12 cellular contexts compared by ENCODE assay signal in the genomic region with DNA sequence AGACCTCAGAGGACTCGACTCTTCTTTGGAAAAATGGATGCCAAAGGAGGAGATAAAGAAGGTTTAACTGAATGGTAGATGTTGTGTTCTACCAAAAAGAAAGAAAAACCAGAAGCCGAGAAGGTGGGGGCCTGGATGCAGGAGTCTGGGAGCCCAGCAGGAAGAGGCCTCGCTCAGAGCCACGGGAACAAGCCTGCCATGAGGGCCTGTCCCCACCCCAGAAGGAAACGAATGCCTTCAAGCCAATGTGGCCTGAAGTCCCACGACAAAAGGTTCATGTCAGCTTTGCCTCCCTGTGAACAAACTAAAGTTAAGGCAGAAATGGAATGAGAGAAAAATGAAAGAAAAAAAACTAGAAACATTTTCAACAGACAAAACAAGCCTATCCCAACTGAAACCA. TPM values are rescaled to one million over a fixed set of nuclear protein-coding genes. Genes with fewer than 3 reads are reported as not detected.
DNase-seq lines count a peak whose midpoint lies in the region; ATAC-seq and TF ChIP-seq lines count a peak whose summit lies in the region.
"Had no signal": no experiment of that assay in that cellular context is flagged by ENCODE, and none has a peak within 500 bp of the region (broad histone marks: within the 10 kb centered on the region; RNA-seq: fewer than 3 reads in every experiment).

No MANE protein-coding gene starts in this region.

- no peaks in the 10 kb centered on the region for H3K9me3 Mint-ChIP-seq in activated naive CD4-positive, alpha-beta T cell treated with anti-CD3 and anti-CD28 coated beads for 36 hours
- H3K9me3 Mint-ChIP-seq in neural crest cell (no peaks in the 10 kb centered on the region), MCF 10A (ENCODE audit: unreplicated experiment) (no peaks in the 10 kb centered on the region)
- H3K9me3 Mint-ChIP-seq: activated CD4-positive, alpha-beta memory T cell treated with anti-CD3 and anti-CD28 coated beads for 36 hours; T-helper 1 cell treated with Interleukin-12 subunit alpha and Interleukin-12 subunit beta and Interleukin-4 antibody, amounts not matched to agents 30 μg/mL and 1 μg/mL, for 36 hours had no signal

- H3K36me3 Mint-ChIP-seq in activated naive CD4-positive, alpha-beta T cell treated with anti-CD3 and anti-CD28 coated beads for 36 hours (ENCODE audit: low read depth) = peaks cover 8% of the 10 kb centered on the region
- H3K36me3 Mint-ChIP-seq in neural crest cell (ENCODE audit: low read depth) = peaks cover 14% of the 10 kb centered on the region
- peaks cover 62% of the 10 kb centered on the region for H3K36me3 Mint-ChIP-seq in MCF 10A (ENCODE audit: insufficient read depth, unreplicated experiment)

- peaks cover 4% of the 10 kb centered on the region for H3K4me1 Mint-ChIP-seq in activated naive CD4-positive, alpha-beta T cell treated with anti-CD3 and anti-CD28 coated beads for 36 hours (ENCODE audit: low read depth)
- H3K4me1 Mint-ChIP-seq in neural crest cell (peaks cover 20% of the 10 kb centered on the region), MCF 10A (ENCODE audit: insufficient read depth, unreplicated experiment) (peaks cover 16% of the 10 kb centered on the region)

- TF ChIP-seq EP300 in esophagus muscularis mucosa (IDR thresholded peaks at IDR 0.05) (no peak), tibial nerve (IDR thresholded peaks at IDR 0.05) (no peak)

- H3K27me3 Mint-ChIP-seq in activated naive CD4-positive, alpha-beta T cell treated with anti-CD3 and anti-CD28 coated beads for 36 hours (ENCODE audit: low read depth) = no peaks in the 10 kb centered on the region
- peaks cover 4% of the 10 kb centered on the region for H3K27me3 Mint-ChIP-seq in neural crest cell (ENCODE audit: low read depth)
- H3K27me3 Mint-ChIP-seq in MCF 10A (ENCODE audit: insufficient read depth, unreplicated experiment) = no peaks in the 10 kb centered on the region

- H3K4me3 ChIP-seq in esophagus muscularis mucosa = no peak overlapping the region
- H3K4me3 ChIP-seq in tibial nerve = no peak overlapping the region

- TF ChIP-seq POLR2A in esophagus muscularis mucosa (IDR thresholded peaks at IDR 0.05; ENCODE audit: low read depth) (no peak), tibial nerve (IDR thresholded peaks at IDR 0.05) (no peak)

- intact Hi-C loops in activated naive CD4-positive, alpha-beta T cell treated with anti-CD3 and anti-CD28 coated beads for 36 hours (cut with micrococcal nuclease) = no loop called here
- intact Hi-C loops in esophagus muscularis mucosa (cut with DNase I) (no loop called here), MCF 10A (cut with micrococcal nuclease) (no loop called here)

- no peaks in the 10 kb centered on the region for H3K9me3 ChIP-seq in esophagus muscularis mucosa
- H3K9me3 ChIP-seq in tibial nerve = no peaks in the 10 kb centered on the region

- 58% methylated on average over 6 of the region's 6 CpGs for WGBS in esophagus muscularis mucosa
- 41 to 48% methylated on average over 6 of the region's 6 CpGs for WGBS in tibial nerve, 2 donors

- CTCF ChIA-PET in activated naive CD4-positive, alpha-beta T cell treated with anti-CD3 and anti-CD28 coated beads for 36 hours (lab: Charles Lee) = interaction anchor here (1.5 kb wide), 1 partner anchor 373 kb away, joined by 5 read pairs; no protein-coding TSS in a partner anchor
- CTCF ChIA-PET in MCF 10A (lab: Yijun Ruan, JAX) = interaction anchor here (0.6 to 1.2 kb wide), 4 partner anchors 10 to 374 kb away, joined by 3 to 4 read pairs (median 3); no protein-coding TSS in a partner anchor

- POLR2A ChIA-PET in MCF 10A (lab: Yijun Ruan, JAX) = interaction anchor here (0.5 kb wide), 1 partner anchor 231 kb away, joined by 4 read pairs; no protein-coding TSS in a partner anchor

- H3K36me3 ChIP-seq in esophagus muscularis mucosa (peaks cover 34 to 49% (median 48%) of the 10 kb centered on the region in 4 donors), tibial nerve (peaks cover 3 to 49% (median 24%) of the 10 kb centered on the region in 3 donors)

- BruUV-seq in MCF 10A (replicated peaks; lab: Mats Ljungman, UMichigan) = no TSS peak

- peak overlapping the region; percentile 62 to 93 (median 74) for H3K27ac ChIP-seq in esophagus muscularis mucosa (replicated peaks in 1 of 4)
- H3K27ac ChIP-seq in tibial nerve = peak overlapping the region; percentile 41 to 85 (median 68)

- H3K4me3 Mint-ChIP-seq in activated naive CD4-positive, alpha-beta T cell treated with anti-CD3 and anti-CD28 coated beads for 36 hours = no peak overlapping the region
- peak overlapping the region; percentile 54 for H3K4me3 Mint-ChIP-seq in neural crest cell
- no peak overlapping the region for H3K4me3 Mint-ChIP-seq in MCF 10A (ENCODE audit: unreplicated experiment)
- H3K4me3 Mint-ChIP-seq: activated CD4-positive, alpha-beta memory T cell treated with anti-CD3 and anti-CD28 coated beads for 36 hours; T-helper 1 cell treated with Interleukin-12 subunit alpha and Interleukin-12 subunit beta and Interleukin-4 antibody, amounts not matched to agents 30 μg/mL and 1 μg/mL, for 36 hours had no signal

- DNase-seq in activated naive CD4-positive, alpha-beta T cell treated with anti-CD3 and anti-CD28 coated beads for 36 hours = no peak
- no peak for DNase-seq in activated naive CD4-positive, alpha-beta T cell treated with Interleukin-2 at 50 U/mL for 16 hours
- DNase-seq in esophagus muscularis mucosa (ENCODE audit: extremely low spot score) = no peak
- no peak for DNase-seq in neural crest cell (ENCODE audit: low read depth, low spot score)
- DNase-seq in tibial nerve (ENCODE audit: low spot score in 2 of 2) = no peak
- DNase-seq in T-helper 9 cell = no peak
- no peak for DNase-seq in MCF 10A (ENCODE audit: unreplicated experiment)
- DNase-seq: activated CD4-positive, alpha-beta memory T cell treated with anti-CD3 and anti-CD28 coated beads for 36 hours; activated gamma-delta T cell treated with Interleukin-2 at 50 U/mL for 16 hours; NCI-H510A had no signal

- no peak for TF ChIP-seq CTCF in esophagus muscularis mucosa (IDR thresholded peaks at IDR 0.05)
- TF ChIP-seq CTCF in neural crest cell (conservative IDR thresholded peaks at IDR 0.05) = no peak
- TF ChIP-seq CTCF in tibial nerve (IDR thresholded peaks at IDR 0.05) = no peak
- TF ChIP-seq CTCF in MCF 10A (IDR thresholded peaks at IDR 0.05; ENCODE audit: unreplicated experiment) = no peak

- H3K4me1 ChIP-seq in esophagus muscularis mucosa (peaks cover 82 to 98% (median 93%) of the 10 kb centered on the region in 4 donors), tibial nerve (peaks cover 0 to 55% (median 26%) of the 10 kb centered on the region in 4 donors)

- H3K27ac Mint-ChIP-seq in activated naive CD4-positive, alpha-beta T cell treated with anti-CD3 and anti-CD28 coated beads for 36 hours = peak overlapping the region; percentile 35
- H3K27ac Mint-ChIP-seq in neural crest cell (ENCODE audit: unreplicated experiment) (peak overlapping the region; percentile 16), MCF 10A (ENCODE audit: low read depth, unreplicated experiment) (no peak overlapping the region)
- H3K27ac Mint-ChIP-seq: activated CD4-positive, alpha-beta memory T cell treated with anti-CD3 and anti-CD28 coated beads for 36 hours; T-helper 1 cell treated with Interleukin-12 subunit alpha and Interleukin-12 subunit beta and Interleukin-4 antibody, amounts not matched to agents 30 μg/mL and 1 μg/mL, for 36 hours had no signal

- ATAC-seq in HG02884 (IDR thresholded peaks at IDR 0.05; ENCODE audit: unreplicated experiment) = no peak

- H3K27me3 ChIP-seq in esophagus muscularis mucosa (no peaks in the 10 kb centered on the region), tibial nerve (no peaks in the 10 kb centered on the region)

RNA-seq across cellular contexts. Expression of a gene that starts 35.0 kb away (rescaled TPM):
- under 1 TPM; 0.52 to 0.74 TPM for total RNA-seq in activated naive CD4-positive, alpha-beta T cell treated with anti-CD3 and anti-CD28 coated beads for 36 hours
- 10 to 100 TPM in 2 of 4 donors, 1 to 10 TPM in 2; 6.8 to 17.5 (median 10.7) TPM for total RNA-seq in esophagus muscularis mucosa
- total RNA-seq in neural crest cell = 2.5 TPM in 2 replicates
- total RNA-seq in tibial nerve = 10 to 100 TPM in 1 of 4 donors, 1 to 10 TPM in 3; 5.4 to 15.1 (median 7.6) TPM
- total RNA-seq in MCF 10A (2022) = 0.29 and 0.30 TPM in 2 replicates
